In the genomic region with DNA sequence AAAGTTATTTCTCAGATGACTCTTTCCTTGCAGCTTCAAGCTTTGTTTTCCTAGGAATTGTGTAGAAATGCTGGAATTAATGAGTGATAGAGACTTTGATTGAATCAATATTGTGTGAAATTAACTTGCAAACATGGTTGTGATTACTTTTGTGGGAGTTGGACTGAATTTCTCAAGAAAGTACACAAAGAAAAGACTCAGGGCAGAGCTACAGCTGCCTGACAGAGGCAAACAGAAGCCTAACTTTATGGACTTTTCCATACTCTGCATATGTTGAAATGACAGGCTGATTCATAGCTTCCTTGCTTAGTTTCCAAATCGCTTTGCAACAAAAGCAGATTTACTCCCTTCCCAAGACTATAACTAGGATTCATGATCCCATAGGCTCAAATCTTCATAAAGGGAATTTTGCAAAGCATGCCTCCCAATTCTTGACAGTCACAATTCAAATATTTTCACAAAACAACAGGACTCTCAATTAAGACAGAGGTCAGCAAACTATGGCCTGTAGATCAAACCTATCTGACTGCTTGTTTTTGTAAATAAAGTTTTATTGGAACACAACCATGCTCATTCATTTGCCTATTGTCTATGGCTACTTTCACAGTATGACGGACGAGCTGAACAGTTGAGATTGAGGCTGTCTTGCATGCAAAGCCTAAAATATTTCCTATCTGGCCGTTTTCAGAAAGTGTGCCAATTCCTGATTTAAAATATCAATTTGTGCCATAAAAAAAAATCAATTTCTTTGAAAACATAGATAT, we compare ENCODE assay signal across 13 cellular contexts. TPM values are rescaled to one million over a fixed set of nuclear protein-coding genes. Genes with fewer than 3 reads are reported as not detected.
DNase-seq lines count a peak whose midpoint lies in the region; ATAC-seq and TF ChIP-seq lines count a peak whose summit lies in the region.
"Had no signal": no experiment of that assay in that cellular context is flagged by ENCODE, and none has a peak within 500 bp of the region (broad histone marks: within the 10 kb centered on the region; RNA-seq: fewer than 3 reads in every experiment).

No MANE protein-coding gene starts in this region.

- DNase-seq in cardiac muscle cell (ENCODE audit: low read depth in 1 of 2, low spot score in 1 of 2) (peak in 1 of 2 donors; percentile 84), Right ventricle myocardium inferior (ENCODE audit: missing footprints) (no peak), brain microvascular endothelial cell (peak; percentile 18), iris pigment epithelial cell (ENCODE audit: low read depth) (peak; percentile 84), smooth muscle cell (lab: John Stamatoyannopoulos, UW; ENCODE audit: unreplicated experiment) (no peak), NCI-H748 treated with DMSO at 0.1 percent for 48 hours (lab: John Stamatoyannopoulos, UW) (no peak), mucosa of gallbladder (ENCODE audit: low spot score) (no peak)
- no peak for DNase-seq in activated CD4-positive, alpha-beta T cell treated with anti-CD3 and anti-CD28 coated beads, Interleukin-2, amount 50 U/mL, for 1 hour
- DNase-seq: activated CD4-positive, CD25-positive, alpha-beta regulatory T cell; activated T-cell treated with anti-CD3 and anti-CD28 coated beads for 4 hours; NCI-H1105 treated with DMSO at 0.1 percent for 48 hours; T-helper 1 cell had no signal

- peak overlapping the region; percentile 25 for H3K27ac ChIP-seq in cardiac muscle cell
- H3K27ac ChIP-seq in brain microvascular endothelial cell, result peak overlapping the region; percentile 18
- H3K27ac ChIP-seq in smooth muscle cell (ENCODE audit: low read depth), result peak overlapping the region; percentile 71

- H3K27me3 ChIP-seq in cardiac muscle cell (no peaks in the 10 kb centered on the region), brain microvascular endothelial cell (replicated peaks) (no peaks in the 10 kb centered on the region), smooth muscle cell (ENCODE audit: low read depth) (no peaks in the 10 kb centered on the region)

- no peak for TF ChIP-seq CTCF in cardiac muscle cell (IDR thresholded peaks at IDR 0.05; ENCODE audit: low read depth, low read length)
- TF ChIP-seq CTCF in brain microvascular endothelial cell (IDR thresholded peaks at IDR 0.05; ENCODE audit: low read depth, low read length, missing control alignments), result no peak
- no peak for TF ChIP-seq CTCF in smooth muscle cell (IDR thresholded peaks at IDR 0.05; ENCODE audit: borderline replicate concordance, insufficient read depth, poor library complexity, severe bottlenecking)

- H3K9ac ChIP-seq in smooth muscle cell (ENCODE audit: low read depth), result peak overlapping the region; percentile 11

- in situ Hi-C loops in brain microvascular endothelial cell (cut with HindIII; ENCODE audit: low pct_ligation_motif_present, low sequenced_read_pairs), result no loop called here

- ATAC-seq in Right ventricle myocardium inferior, result no peak

- peaks cover 31% of the 10 kb centered on the region for H3F3A ChIP-seq in smooth muscle cell (ENCODE audit: low read depth)

- H2AFZ ChIP-seq in smooth muscle cell (ENCODE audit: low read depth), result peak overlapping the region; percentile 5

- H3K9me3 ChIP-seq in cardiac muscle cell (ENCODE audit: low read depth), result no peaks in the 10 kb centered on the region
- H3K9me3 ChIP-seq in smooth muscle cell (replicated peaks; ENCODE audit: low read depth), result no peaks in the 10 kb centered on the region

- H3K4me2 ChIP-seq in smooth muscle cell, result peak overlapping the region; percentile 50

- WGBS in smooth muscle cell (ENCODE audit: low lambda C conversion rate), result 63% methylated on average over 4 of the region's 4 CpGs

- H4K20me1 ChIP-seq in smooth muscle cell (ENCODE audit: low read depth), result peaks cover 14% of the 10 kb centered on the region

- H3K4me1 ChIP-seq in cardiac muscle cell (ENCODE audit: low read depth) (peaks cover 25% of the 10 kb centered on the region), smooth muscle cell (ENCODE audit: low read depth) (peaks cover 14% of the 10 kb centered on the region)

- H3K79me2 ChIP-seq in smooth muscle cell (ENCODE audit: low read depth), result peaks cover 91% of the 10 kb centered on the region

- H3K4me3 ChIP-seq in cardiac muscle cell (no peak overlapping the region), brain microvascular endothelial cell (ENCODE audit: low read depth, low read length) (no peak overlapping the region), smooth muscle cell (no peak overlapping the region)
- H3K4me3 ChIP-seq: coronary artery had no signal

- peaks cover 29% of the 10 kb centered on the region for H3K36me3 ChIP-seq in cardiac muscle cell
- H3K36me3 ChIP-seq in brain microvascular endothelial cell (replicated peaks), result peaks cover 26% of the 10 kb centered on the region
- H3K36me3 ChIP-seq in smooth muscle cell (ENCODE audit: low read depth), result no peaks in the 10 kb centered on the region

- intact Hi-C loops in Right ventricle myocardium inferior (cut with DNase I), result no loop called here

RNA-seq across cellular contexts. Expression of gene NRP1, which starts 27.5 kb away (rescaled TPM):
- total RNA-seq in cardiac muscle cell, result 178 and 327 TPM in 2 replicates
- polyA plus RNA-seq in cardiac muscle cell, result 145 and 241 TPM in 2 replicates
- total RNA-seq in Right ventricle myocardium inferior, result 175 TPM
- total RNA-seq in smooth muscle cell, result 74.8 and 83.7 TPM in 2 replicates
- 61.9 and 80.4 TPM in 2 replicates for polyA plus RNA-seq in smooth muscle cell
- 76.2 TPM for total RNA-seq in mucosa of gallbladder

Comparison
In these comparisons a context has a peak if more than half of its experiments do, and no peak if none do; other contexts are left out.
1. DNase-seq: peak in brain microvascular endothelial cell (single experiment) and iris pigment epithelial cell (single experiment); none in Right ventricle myocardium inferior (single experiment), smooth muscle cell (single experiment), activated CD4-positive, alpha-beta T cell treated with anti-CD3 and anti-CD28 coated beads, Interleukin-2, amount 50 U/mL, for 1 hour (single experiment), NCI-H748 treated with DMSO at 0.1 percent for 48 hours (single experiment) and mucosa of gallbladder (single experiment).
2. H3K27ac ChIP-seq: peak in every context shown above with its lines; median percentile 71 in smooth muscle cell; 25 in cardiac muscle cell; 18 in brain microvascular endothelial cell.